Comparison of ENCODE assay signal across 18 cellular contexts in genomic region chr2:85434677-85435076, GRCh38. TPM values are rescaled to one million over a fixed set of nuclear protein-coding genes. Genes with fewer than 3 reads are reported as not detected.
DNase-seq lines count a peak whose midpoint lies in the region; ATAC-seq, FAIRE-seq and TF ChIP-seq lines count a peak whose summit lies in the region.
"Had no signal": no experiment of that assay in that cellular context is flagged by ENCODE, and none has a peak within 500 bp of the region (broad histone marks: within the 10 kb centered on the region; RNA-seq: fewer than 3 reads in every experiment).

No MANE protein-coding gene starts in this region.

- no peak for ATAC-seq in A549
- ATAC-seq: activated CD4-positive, alpha-beta T cell treated with anti-CD3 and anti-CD28 coated beads for 36 hours; activated CD8-positive, alpha-beta memory T cell treated with anti-CD3 and anti-CD28 coated beads, Interleukin-2, amount 10 ng/mL, durations not matched to agents 7 days and 5 days; stimulated activated naive CD8-positive, alpha-beta T cell treated with anti-CD3 and anti-CD28 coated beads, Interleukin-15, amount 100 ng/mL, for 72 hours had no signal

- H3K36me3 ChIP-seq in esophagus squamous epithelium (no peaks in the 10 kb centered on the region), sigmoid colon (no peaks in the 10 kb centered on the region)

- TF ChIP-seq EP300 in A549 (IDR thresholded peaks at IDR 0.05) (no peak), sigmoid colon (IDR thresholded peaks at IDR 0.05) (no peak)

- intact Hi-C loops in esophagus squamous epithelium (cut with DNase I) (no loop called here), sigmoid colon (cut with DNase I) (no loop called here), lower leg skin (cut with DNase I; ENCODE audit: low total_unique reads) (no loop called here)

- TF ChIP-seq CTCF in A549 (IDR thresholded peaks at IDR 0.05): no peak
- no peak for TF ChIP-seq CTCF in RWPE1 (conservative IDR thresholded peaks at IDR 0.05; ENCODE audit: low read depth)
- no peak for TF ChIP-seq CTCF in esophagus squamous epithelium (IDR thresholded peaks at IDR 0.05)
- no peak for TF ChIP-seq CTCF in sigmoid colon (IDR thresholded peaks at IDR 0.05)
- no peak for TF ChIP-seq CTCF in lower leg skin (IDR thresholded peaks at IDR 0.05)

- H3K4me3 ChIP-seq in A549 (no peak overlapping the region), esophagus squamous epithelium (no peak overlapping the region), sigmoid colon (no peak overlapping the region), lower leg skin (ENCODE audit: low read depth, poor library complexity, severe bottlenecking) (no peak overlapping the region)

- DNase-seq in A549 (ENCODE audit: low read depth in 1 of 2, low spot score in 1 of 2) (no peak), RWPE1 (ENCODE audit: low spot score) (no peak), esophagus squamous epithelium (lab: John Stamatoyannopoulos, UW) (no peak), sigmoid colon (no peak), lower leg skin (ENCODE audit: low spot score in 2 of 2) (no peak), activated gamma-delta T cell treated with Interleukin-2 at 50 U/mL for 16 hours (no peak), anterior cingulate cortex (lab: John Stamatoyannopoulos, UW) (no peak)
- DNase-seq in stimulated activated CD4-positive, alpha-beta T cell treated with anti-CD3 and anti-CD28 coated beads, Interleukin-4, amount 100 ng/mL, for 24 hours: no peak
- DNase-seq: activated CD4-positive, alpha-beta T cell treated with anti-CD3 and anti-CD28 coated beads for 36 hours; activated CD8-positive, alpha-beta memory T cell treated with anti-CD3 and anti-CD28 coated beads, Interleukin-2, amount 10 ng/mL, durations not matched to agents 7 days and 5 days; glutamatergic neuron; immature natural killer cell; NCI-H2081; NCI-H524; retina; stimulated activated naive CD8-positive, alpha-beta T cell treated with anti-CD3 and anti-CD28 coated beads, Interleukin-15, amount 100 ng/mL, for 72 hours had no signal

- TF ChIP-seq RAD21 in A549 (conservative IDR thresholded peaks at IDR 0.05 in 1 of 2, IDR thresholded peaks at IDR 0.05 in 1 of 2): no peak

- WGBS in A549 (ENCODE audit: missing lambda C conversion rate): 84% methylated on average over 4 of the region's 7 CpGs
- WGBS in esophagus squamous epithelium, 2 donors: 43 to 77% methylated on average over 4 to 6 of the region's 7 CpGs
- 62 to 79% methylated on average over 7 of the region's 7 CpGs for WGBS in sigmoid colon, 2 donors
- 81 to 87% methylated on average over 7 of the region's 7 CpGs for WGBS in lower leg skin, 2 donors

- H3K27ac ChIP-seq in A549 (peak overlapping the region; percentile 91 to 95), RWPE1 (peak overlapping the region; percentile 96), esophagus squamous epithelium (peak overlapping the region; percentile 27 to 95 (median 94)), sigmoid colon (peak overlapping the region; percentile 80 to 97 (median 93))

- no peak for TF ChIP-seq POLR2A in A549 (IDR thresholded peaks at IDR 0.05; ENCODE audit: low read length)
- TF ChIP-seq POLR2A in esophagus squamous epithelium (IDR thresholded peaks at IDR 0.05): no peak
- no peak for TF ChIP-seq POLR2A in sigmoid colon (IDR thresholded peaks at IDR 0.05)
- no peak for TF ChIP-seq POLR2A in lower leg skin (IDR thresholded peaks at IDR 0.05)

- POLR2A ChIA-PET in A549 (lab: Yijun Ruan, JAX) (interaction anchor here (0.7 to 3.5 kb wide), 3 partner anchors 13 to 105 kb away, joined by 5 to 31 read pairs (median 6); partner anchors contain the start of gene MAT2A), RWPE1 (lab: Yijun Ruan, JAX; ENCODE audit: low non-redundant PET) (interaction anchor here (2.5 kb wide), 1 partner anchor 105 kb away, joined by 10 read pairs; the partner anchor contains the start of gene MAT2A)

- no peak for FAIRE-seq in A549 (lab: Jason Lieb, UNC)
- FAIRE-seq: endothelial cell of umbilical vein had no signal

- H3K4me1 ChIP-seq in A549 (peaks cover 85% of the 10 kb centered on the region), esophagus squamous epithelium (peaks cover 48 to 75% (median 48%) of the 10 kb centered on the region in 3 donors), sigmoid colon (peaks cover 0 to 64% (median 57%) of the 10 kb centered on the region in 4 donors)

- CTCF ChIA-PET in A549 (lab: Yijun Ruan, JAX) (interaction anchor here (1.5 to 41.9 kb wide), 5 partner anchors 13 to 111 kb away, joined by 3 to 1185 read pairs (median 5); partner anchors contain the start of genes GGCX, MAT2A and SH2D6), RWPE1 (lab: Yijun Ruan, JAX) (interaction anchor here (1.7 kb wide), 1 partner anchor 104 kb away, joined by 7 read pairs; the partner anchor contains the start of gene MAT2A)

- no peaks in the 10 kb centered on the region for H3K27me3 ChIP-seq in esophagus squamous epithelium
- no peaks in the 10 kb centered on the region for H3K27me3 ChIP-seq in sigmoid colon

- no peaks in the 10 kb centered on the region for H3K9me3 ChIP-seq in A549
- H3K9me3 ChIP-seq in esophagus squamous epithelium: no peaks in the 10 kb centered on the region
- no peaks in the 10 kb centered on the region for H3K9me3 ChIP-seq in sigmoid colon

- peak overlapping the region; percentile 38; the same call in 1 of the 3 replicates for H3K4me2 ChIP-seq in A549

TF ChIP-seq in A549, 52 proteins besides CTCF, POLR2A, EP300 and RAD21:
- no peak for TF ChIP-seq CEBPB (IDR thresholded peaks at IDR 0.05)
- TF ChIP-seq NFE2L2 (conservative IDR thresholded peaks at IDR 0.05; ENCODE audit: low read length): no peak
- no peak for TF ChIP-seq FOSL2 (IDR thresholded peaks at IDR 0.05)
- no peak for TF ChIP-seq FOSL2 (CRISPR knock-in tag; IDR thresholded peaks at IDR 0.05)
- TF ChIP-seq RCOR1 (IDR thresholded peaks at IDR 0.05; ENCODE audit: low read depth, low read length): no peak
- no peak for TF ChIP-seq CBX2 (IDR thresholded peaks at IDR 0.05; ENCODE audit: borderline replicate concordance, low read depth)
- no peak for TF ChIP-seq KDM5A (IDR thresholded peaks at IDR 0.05)
- TF ChIP-seq ZNF302 (CRISPR knock-in tag; IDR thresholded peaks at IDR 0.05): no peak
- TF ChIP-seq CHD2 (IDR thresholded peaks at IDR 0.05; ENCODE audit: low read length, partially characterized antibody): no peak
TF ChIP-seq in A549: peak in this region for 0.

RNA-seq across cellular contexts. Expression of gene SH2D6, which starts 16.2 kb away (rescaled TPM):
- polyA plus RNA-seq in A549 (2011; rRNA removed) (1.3 and 1.8 TPM in 2 replicates), A549 (2017; fragmentation: RNase III; extraction: RNeasy Plus Mini Kit Qiagen cat#74134 plus additional on column Dnase treatment) (1.4 to 1.5 TPM (median 1.4 TPM) in 3 replicates), sigmoid colon (10 to 100 TPM in 2 of 3 donors, 1 to 10 TPM in 1; 2.8 to 14.6 (median 11.4) TPM)
- polyA plus RNA-seq in A549 (2012; cell fraction: cytosol; rRNA removed): 0.48 and 0.69 TPM in 2 replicates
- polyA plus RNA-seq in A549 (2012; cell fraction: nucleus; rRNA removed): 2.1 and 3.2 TPM in 2 replicates
- polyA minus RNA-seq in A549 (2011; rRNA and poly(A)+ RNA removed): 0.83 and 1.9 TPM in 2 replicates
- total RNA-seq in esophagus squamous epithelium (under 1 TPM in 1 of 4 donors, not detected in 3; 0.50 TPM), sigmoid colon (not detected), lower leg skin (not detected)
- polyA plus RNA-seq: endothelial cell of umbilical vein, IgD-negative memory B cell, immature natural killer cell had no signal

RNA-seq across cellular contexts. Expression of gene CAPG, which starts 24.5 kb away (rescaled TPM):
- polyA plus RNA-seq in A549 (2011; rRNA removed): 81.0 and 94.6 TPM in 2 replicates
- polyA plus RNA-seq in A549 (2012; cell fraction: cytosol; rRNA removed): 127 and 130 TPM in 2 replicates
- polyA plus RNA-seq in A549 (2012; cell fraction: nucleus; rRNA removed): 94.4 and 121 TPM in 2 replicates
- 53.0 to 61.3 TPM (median 57.5 TPM) in 3 replicates for polyA plus RNA-seq in A549 (2017; fragmentation: RNase III; extraction: RNeasy Plus Mini Kit Qiagen cat#74134 plus additional on column Dnase treatment)
- polyA minus RNA-seq in A549 (2011; rRNA and poly(A)+ RNA removed): 57.0 and 66.1 TPM in 2 replicates
- 100 to 1,000 TPM; 185 to 301 (median 221) TPM for total RNA-seq in esophagus squamous epithelium
- total RNA-seq in sigmoid colon: 10 to 100 TPM; 20.9 to 33.0 (median 30.1) TPM
- polyA plus RNA-seq in sigmoid colon: 100 to 1,000 TPM; 112 to 230 (median 150) TPM
- 100 to 1,000 TPM; 177 to 272 (median 232) TPM for total RNA-seq in lower leg skin

Comparison
In these comparisons a context has a peak if more than half of its experiments do, and no peak if none do; other contexts are left out.
1. RNA of gene CAPG, which starts 24.5 kb away (total RNA-seq): 177 to 272 TPM in lower leg skin and 185 to 301 TPM in esophagus squamous epithelium; 20.9 to 33.0 TPM in sigmoid colon; every median in the first group is over 4 times any median in the second.
2. Peak in every context shown above with its lines, with median percentiles within 50 percentile points of each other: H3K27ac ChIP-seq.